Comparison of ENCODE assay signal across 8 cellular contexts in the genomic region with DNA sequence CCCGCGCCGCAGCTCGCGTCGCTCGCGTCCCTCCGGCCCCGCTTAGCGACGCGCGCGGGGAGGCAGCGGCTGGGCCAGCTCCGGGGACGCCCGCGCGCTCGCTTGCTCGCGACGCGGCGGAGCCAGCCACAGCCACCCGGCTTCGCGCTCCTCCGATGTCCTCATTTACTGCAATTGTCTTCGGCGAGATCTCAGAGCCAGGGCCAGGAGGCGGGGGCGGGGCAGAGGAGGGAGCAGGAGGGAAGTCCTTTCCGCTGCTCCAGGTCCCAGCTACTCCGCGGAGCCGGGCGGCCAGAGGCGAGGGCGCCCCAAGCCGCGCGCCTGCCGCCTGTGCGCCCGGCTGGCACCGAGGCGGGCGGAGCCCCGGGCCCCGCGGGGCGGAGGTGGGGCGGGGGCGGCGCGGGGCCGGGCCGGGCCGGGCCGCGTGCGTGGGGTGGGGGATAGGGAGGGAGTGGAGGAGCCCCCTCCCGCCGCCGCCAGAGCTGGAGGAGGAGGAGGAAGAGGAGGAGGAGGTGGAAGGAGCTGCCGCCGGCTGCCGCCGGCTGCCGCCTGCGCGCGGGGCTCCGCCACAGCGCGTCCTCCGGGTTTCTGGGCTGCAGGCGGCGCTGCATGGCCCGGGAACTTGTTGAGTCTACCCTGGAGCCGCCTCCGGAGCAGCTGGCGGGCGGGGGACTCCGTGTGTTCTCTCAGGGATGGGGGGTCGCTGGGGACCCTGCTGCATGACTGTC. TPM values are rescaled to one million over a fixed set of nuclear protein-coding genes. Genes with fewer than 3 reads are reported as not detected.
A peak's percentile ranks its signal among the peaks of the same experiment; 100 is the strongest.
DNase-seq lines count a peak whose midpoint lies in the region; ATAC-seq lines count a peak whose summit lies in the region.

A gene with protein sequence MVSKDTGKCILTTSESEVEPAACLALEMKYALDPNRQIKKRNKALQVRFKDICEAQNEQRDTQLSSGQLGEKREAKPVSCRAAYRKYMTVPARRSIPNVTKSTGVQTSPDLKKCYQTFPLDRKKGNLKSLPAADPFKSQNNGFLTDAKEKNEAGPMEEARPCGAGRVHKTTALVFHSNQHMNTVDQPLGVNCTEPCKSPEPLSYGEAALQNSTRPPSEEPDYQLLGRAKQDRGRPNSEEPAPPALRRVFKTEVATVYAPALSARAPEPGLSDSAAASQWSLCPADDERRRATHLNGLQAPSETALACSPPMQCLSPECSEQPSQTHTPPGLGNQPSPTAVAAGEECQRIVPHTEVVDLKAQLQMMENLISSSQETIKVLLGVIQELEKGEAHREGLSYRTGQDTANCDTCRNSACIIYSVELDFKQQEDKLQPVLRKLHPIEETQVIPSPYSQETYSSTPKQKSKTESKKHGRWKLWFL (minus strand): TSS at position 365 of the 728 bp plus-strand sequence. CDS start 20,196 bp downstream, outside the sequence.

- no peaks in the 10 kb centered on the region for H3K9me3 Mint-ChIP-seq in T-helper 2 cell treated with Interferon-gamma antibody and Interleukin-4, amounts not matched to agents 5 μg/mL and 100 μg/mL, for 36 hours

- no peak within 1 kb of the TSS for H3K4me3 Mint-ChIP-seq in T-helper 2 cell treated with Interferon-gamma antibody and Interleukin-4, amounts not matched to agents 5 μg/mL and 100 μg/mL, for 36 hours

- H3K27ac Mint-ChIP-seq in T-helper 2 cell treated with Interferon-gamma antibody and Interleukin-4, amounts not matched to agents 5 μg/mL and 100 μg/mL, for 36 hours, result no peak within 1 kb of the TSS

- no peaks in the 10 kb centered on the region for H3K36me3 Mint-ChIP-seq in T-helper 2 cell treated with Interferon-gamma antibody and Interleukin-4, amounts not matched to agents 5 μg/mL and 100 μg/mL, for 36 hours (ENCODE audit: low read depth)

- H3K9me3 ChIP-seq in duodenal mucosa (ENCODE audit: control insufficient read depth in 1 of 2, low read length in 2 of 2) (no peaks in the 10 kb centered on the region), aorta (ENCODE audit: control insufficient read depth, low read length) (no peaks in the 10 kb centered on the region)

- H3K27me3 ChIP-seq in duodenal mucosa (ENCODE audit: control insufficient read depth in 1 of 2, insufficient read depth in 2 of 2, low read length in 2 of 2) (peaks cover 12 to 22% of the 10 kb centered on the region in 2 donors), aorta (ENCODE audit: control insufficient read depth in 1 of 2, insufficient read depth in 2 of 2, low read length in 1 of 2) (no peaks in the 10 kb centered on the region)

- peaks cover 41% of the 10 kb centered on the region for H3K27me3 Mint-ChIP-seq in T-helper 2 cell treated with Interferon-gamma antibody and Interleukin-4, amounts not matched to agents 5 μg/mL and 100 μg/mL, for 36 hours (ENCODE audit: low read depth)

- H3K36me3 ChIP-seq in duodenal mucosa (ENCODE audit: control insufficient read depth in 1 of 2, insufficient read depth in 2 of 2, low read length in 2 of 2), result no peaks in the 10 kb centered on the region
- H3K36me3 ChIP-seq in aorta (ENCODE audit: control insufficient read depth in 1 of 2, insufficient read depth in 2 of 2, low read length in 1 of 2), result no peaks in the 10 kb centered on the region

- no peak within 1 kb of the TSS for H3K9ac ChIP-seq in duodenal mucosa (ENCODE audit: low read depth in 1 of 2, low read length in 2 of 2)

- WGBS in aorta, 2 donors, result 1% methylated on average over 48 to 89 of the region's 89 CpGs

- intact Hi-C loops in aorta (cut with DNase I), result no loop called here

- H3K4me1 Mint-ChIP-seq in T-helper 2 cell treated with Interferon-gamma antibody and Interleukin-4, amounts not matched to agents 5 μg/mL and 100 μg/mL, for 36 hours (ENCODE audit: low read depth), result no peaks in the 10 kb centered on the region

- H3K27ac ChIP-seq in duodenal mucosa (ENCODE audit: low read depth, low read length) (no peak within 1 kb of the TSS), aorta (ENCODE audit: low read depth in 1 of 2, low read length in 2 of 2) (no peak within 1 kb of the TSS)

- H3K4me1 ChIP-seq in duodenal mucosa (ENCODE audit: control insufficient read depth in 1 of 2, insufficient read depth in 2 of 2, low read length in 2 of 2) (peaks cover 0 to 3% of the 10 kb centered on the region in 2 donors), aorta (ENCODE audit: control insufficient read depth in 1 of 2, insufficient read depth in 2 of 2, low read length in 2 of 2) (no peaks in the 10 kb centered on the region)

- ATAC-seq in aorta (ENCODE audit: low FRiP score), result no peak

- H3K4me3 ChIP-seq in duodenal mucosa (ENCODE audit: low read depth in 1 of 2, low read length in 2 of 2), result peak within 1 kb of the TSS; percentile 29 to 48
- peak within 1 kb of the TSS; percentile 1 to 45 for H3K4me3 ChIP-seq in aorta (ENCODE audit: low read length in 2 of 2)

- peak; percentile 9 for DNase-seq in stimulated activated CD4-positive, alpha-beta T cell treated with anti-CD3 and anti-CD28 coated beads, Interleukin-15, amount 100 ng/mL, for 24 hours
- no peak for DNase-seq in stimulated activated CD4-positive, alpha-beta T cell treated with anti-CD3 and anti-CD28 coated beads, Interleukin-2, amount 100 ng/mL, for 48 hours
- DNase-seq in medulla oblongata (ENCODE audit: extremely low spot score) (peak; percentile 27), aorta (peak in 1 of 2 donors; percentile 78), superior temporal gyrus (ENCODE audit: extremely low spot score) (no peak)
- DNase-seq in T-helper 2 cell treated with Interferon-gamma antibody and Interleukin-4, amounts not matched to agents 5 μg/mL and 100 μg/mL, for 36 hours (ENCODE audit: low spot score), result no peak
- no peak for DNase-seq in activated naive CD4-positive, alpha-beta T cell (lab: John Stamatoyannopoulos, UW)

RNA-seq across cellular contexts. Expression of the gene that starts here (rescaled TPM):
- not detected for total RNA-seq in aorta
- polyA plus RNA-seq in aorta, result not detected

Comparison
In these comparisons a context has a peak if more than half of its experiments do, and no peak if none do; other contexts are left out.
1. DNase-seq: peak in stimulated activated CD4-positive, alpha-beta T cell treated with anti-CD3 and anti-CD28 coated beads, Interleukin-15, amount 100 ng/mL, for 24 hours (single experiment) and medulla oblongata (single experiment); none in stimulated activated CD4-positive, alpha-beta T cell treated with anti-CD3 and anti-CD28 coated beads, Interleukin-2, amount 100 ng/mL, for 48 hours (0 of 2), T-helper 2 cell treated with Interferon-gamma antibody and Interleukin-4, amounts not matched to agents 5 μg/mL and 100 μg/mL, for 36 hours (single experiment), activated naive CD4-positive, alpha-beta T cell (0 of 4) and superior temporal gyrus (single experiment).